31 cellular contexts compared by ENCODE assay signal in genomic region chr12:51874013-51874412, GRCh38. TPM values are rescaled to one million over a fixed set of nuclear protein-coding genes. Genes with fewer than 3 reads are reported as not detected.
DNase-seq lines count a peak whose midpoint lies in the region; TF ChIP-seq lines count a peak whose summit lies in the region.
"Had no signal": no experiment of that assay in that cellular context is flagged by ENCODE, and none has a peak within 500 bp of the region (broad histone marks: within the 10 kb centered on the region; RNA-seq: fewer than 3 reads in every experiment).

No MANE protein-coding gene starts in this region.

- H3K27me3 Mint-ChIP-seq in neural progenitor cell (ENCODE audit: insufficient read depth, low read depth), result peaks cover 30% of the 10 kb centered on the region

- no peaks in the 10 kb centered on the region for H3K36me3 ChIP-seq in neural progenitor cell
- no peaks in the 10 kb centered on the region for H3K36me3 ChIP-seq in esophagus squamous epithelium
- H3K36me3 ChIP-seq: cardiac muscle cell, colonic mucosa, heart left ventricle, right lobe of liver, upper lobe of left lung had no signal

- H3K9me3 ChIP-seq in neural progenitor cell (ENCODE audit: low read depth) (no peaks in the 10 kb centered on the region), esophagus squamous epithelium (no peaks in the 10 kb centered on the region)
- H3K9me3 ChIP-seq: colonic mucosa, heart left ventricle, right lobe of liver, upper lobe of left lung had no signal

- H3K79me2 ChIP-seq in neural progenitor cell (ENCODE audit: low read depth), result no peaks in the 10 kb centered on the region

- no peaks in the 10 kb centered on the region for H3K9me3 Mint-ChIP-seq in neural progenitor cell
- H3K9me3 Mint-ChIP-seq: activated naive CD4-positive, alpha-beta T cell treated with anti-CD3 and anti-CD28 coated beads, Interleukin-2, amount 10 ng/mL, durations not matched to agents 7 days and 5 days; neural crest cell; stimulated activated naive B cell treated with anti-CD40 and anti-IgM and Interleukin-4, amounts not matched to agents 10 μg/mL and 1 μg/mL and 100 μg/mL, for 72 hours; T-helper 1 cell treated with Interleukin-12 subunit alpha and Interleukin-12 subunit beta and Interleukin-4 antibody, amounts not matched to agents 30 μg/mL and 1 μg/mL, for 36 hours had no signal

- no peaks in the 10 kb centered on the region for H3K36me3 Mint-ChIP-seq in neural progenitor cell
- H3K36me3 Mint-ChIP-seq: activated naive CD4-positive, alpha-beta T cell treated with anti-CD3 and anti-CD28 coated beads, Interleukin-2, amount 10 ng/mL, durations not matched to agents 7 days and 5 days; stimulated activated naive B cell treated with anti-CD40 and anti-IgM and Interleukin-4, amounts not matched to agents 10 μg/mL and 1 μg/mL and 100 μg/mL, for 72 hours had no signal

- H3F3A ChIP-seq in neural progenitor cell (ENCODE audit: low read depth), result peaks cover 38% of the 10 kb centered on the region

- no peak overlapping the region for H3K27ac ChIP-seq in neural progenitor cell
- no peak overlapping the region for H3K27ac ChIP-seq in esophagus squamous epithelium
- H3K27ac ChIP-seq: cardiac muscle cell, colonic mucosa, epithelial cell of prostate, heart left ventricle, HL-60, right lobe of liver, upper lobe of left lung had no signal

- H3K27me3 ChIP-seq in neural progenitor cell (peaks cover 40% of the 10 kb centered on the region), esophagus squamous epithelium (peaks cover 0 to 61% (median 4%) of the 10 kb centered on the region in 4 donors)
- H3K27me3 ChIP-seq: right lobe of liver had no signal

- peaks cover 53% of the 10 kb centered on the region for H3K4me1 Mint-ChIP-seq in neural progenitor cell

- WGBS in esophagus squamous epithelium, 2 donors, result 36 to 49% methylated on average over 5 to 8 of the region's 9 CpGs

- H3K4me3 Mint-ChIP-seq in neural progenitor cell, result peak overlapping the region; percentile 4
- H3K4me3 Mint-ChIP-seq: activated naive CD4-positive, alpha-beta T cell treated with anti-CD3 and anti-CD28 coated beads, Interleukin-2, amount 10 ng/mL, durations not matched to agents 7 days and 5 days; neural crest cell; stimulated activated naive B cell treated with anti-CD40 and anti-IgM and Interleukin-4, amounts not matched to agents 10 μg/mL and 1 μg/mL and 100 μg/mL, for 72 hours; T-helper 1 cell treated with Interleukin-12 subunit alpha and Interleukin-12 subunit beta and Interleukin-4 antibody, amounts not matched to agents 30 μg/mL and 1 μg/mL, for 36 hours had no signal

- no peak overlapping the region for H3K9ac ChIP-seq in neural progenitor cell

- H2AFZ ChIP-seq in neural progenitor cell (replicated peaks), result no peak overlapping the region

- H3K4me3 ChIP-seq in neural progenitor cell (no peak overlapping the region), esophagus squamous epithelium (no peak overlapping the region)
- H3K4me3 ChIP-seq: cardiac muscle cell, colonic mucosa, heart left ventricle, right lobe of liver, upper lobe of left lung had no signal

- H3K4me2 ChIP-seq in neural progenitor cell, result peak overlapping the region; percentile 41

- intact Hi-C loops in esophagus squamous epithelium (cut with DNase I), result no loop called here

- H3K27ac Mint-ChIP-seq in neural progenitor cell, result peak overlapping the region; percentile 7
- H3K27ac Mint-ChIP-seq: activated naive CD4-positive, alpha-beta T cell treated with anti-CD3 and anti-CD28 coated beads, Interleukin-2, amount 10 ng/mL, durations not matched to agents 7 days and 5 days; stimulated activated naive B cell treated with anti-CD40 and anti-IgM and Interleukin-4, amounts not matched to agents 10 μg/mL and 1 μg/mL and 100 μg/mL, for 72 hours; T-helper 1 cell treated with Interleukin-12 subunit alpha and Interleukin-12 subunit beta and Interleukin-4 antibody, amounts not matched to agents 30 μg/mL and 1 μg/mL, for 36 hours had no signal

- H3K4me1 ChIP-seq in neural progenitor cell (peaks cover 30% of the 10 kb centered on the region), esophagus squamous epithelium (peaks cover 2 to 8% (median 6%) of the 10 kb centered on the region in 3 donors)
- H3K4me1 ChIP-seq: colonic mucosa had no signal

- TF ChIP-seq CTCF in neural progenitor cell (IDR thresholded peaks at IDR 0.05) (no peak), esophagus squamous epithelium (IDR thresholded peaks at IDR 0.05) (no peak)

- DNase-seq in DMS 273 (lab: John Stamatoyannopoulos, UW; ENCODE audit: unreplicated experiment), result peak; percentile 75
- DNase-seq in M059J (ENCODE audit: low read depth), result peak; percentile 32
- DNase-seq in amniotic epithelial cell (ENCODE audit: low read depth), result peak; percentile 90
- DNase-seq in neural progenitor cell (ENCODE audit: low spot score), result peak; percentile 47
- DNase-seq in activated T-cell treated with anti-CD3 and anti-CD28 coated beads for 4 hours, result no peak
- no peak for DNase-seq in esophagus squamous epithelium (lab: John Stamatoyannopoulos, UW)
- no peak for DNase-seq in NCI-H2196 (lab: John Stamatoyannopoulos, UW; ENCODE audit: unreplicated experiment)
- DNase-seq: activated CD4-positive, alpha-beta T cell treated with anti-CD3 and anti-CD28 coated beads, Interleukin-2, amount 50 U/mL, for 1 hour; activated naive CD4-positive, alpha-beta T cell treated with anti-CD3 and anti-CD28 coated beads, Interleukin-2, amount 10 ng/mL, durations not matched to agents 7 days and 5 days; amygdala; C1 segment of cervical spinal cord; colonic mucosa; COR-L47; effector CD8-positive, alpha-beta T cell; foreskin fibroblast; NCI-H1048; NCI-H1694 treated with DMSO at 0.1 percent for 48 hours; NCI-H526 treated with DMSO at 0.1 percent for 48 hours; RPMI8226; stimulated activated CD4-positive, alpha-beta T cell treated with anti-CD3 and anti-CD28 coated beads, Interleukin-4, amount 100 ng/mL, for 24 hours; stimulated activated naive B cell treated with anti-CD40 and anti-IgM and Interleukin-4, amounts not matched to agents 10 μg/mL and 1 μg/mL and 100 μg/mL, for 72 hours; upper lobe of left lung had no signal

- TF ChIP-seq POLR2A in esophagus squamous epithelium (IDR thresholded peaks at IDR 0.05), result no peak

- H4K20me1 ChIP-seq in neural progenitor cell (ENCODE audit: low read depth), result peaks cover 39% of the 10 kb centered on the region

RNA-seq across cellular contexts. Expression of gene ANKRD33, which starts 13.9 kb away (rescaled TPM):
- total RNA-seq in M059J (2014; rRNA removed; shearing (Covaris generic)), result not detected in 2 replicates
- 0.39 and 0.46 TPM in 2 replicates for total RNA-seq in neural progenitor cell (ENCODE audit: low replicate concordance)
- total RNA-seq in esophagus squamous epithelium, result under 1 TPM in 1 of 4 donors, not detected in 3; 0.70 TPM
- total RNA-seq: colonic mucosa, heart left ventricle, LHCN-M2, neural crest cell, SK-MEL-5, upper lobe of left lung had no signal

RNA-seq across cellular contexts. Expression of gene FIGNL2, which starts 25.5 kb away (rescaled TPM):
- total RNA-seq in M059J (2014; rRNA removed; shearing (Covaris generic)), result 0.10 TPM in 1 of 2 replicates, not detected in the other
- total RNA-seq in neural progenitor cell (ENCODE audit: low replicate concordance), result 9.3 and 25.1 TPM in 2 replicates
- under 1 TPM in 3 of 4 donors, not detected in 1; 0.18 to 0.38 (median 0.19) TPM for total RNA-seq in esophagus squamous epithelium

RNA-seq across cellular contexts. Expression of gene ACVRL1, which starts 33.3 kb away (rescaled TPM):
- total RNA-seq in M059J (2014; rRNA removed; shearing (Covaris generic)), result 0.10 and 1.2 TPM in 2 replicates
- total RNA-seq in neural progenitor cell (ENCODE audit: low replicate concordance), result 0.22 and 2.0 TPM in 2 replicates
- total RNA-seq in esophagus squamous epithelium, result 10 to 100 TPM in 3 of 4 donors, 1 to 10 TPM in 1; 2.0 to 71.3 (median 14.5) TPM
- total RNA-seq: SK-MEL-5 had no signal

Comparison
In these comparisons a context has a peak if more than half of its experiments do, and no peak if none do; other contexts are left out.
1. DNase-seq: peak in DMS 273 (single experiment), M059J (single experiment), amniotic epithelial cell (single experiment) and neural progenitor cell (single experiment); none in activated T-cell treated with anti-CD3 and anti-CD28 coated beads for 4 hours (single experiment), esophagus squamous epithelium (single experiment) and NCI-H2196 (single experiment).